Comparison of ENCODE assay signal across 22 cellular contexts in the genomic region with DNA sequence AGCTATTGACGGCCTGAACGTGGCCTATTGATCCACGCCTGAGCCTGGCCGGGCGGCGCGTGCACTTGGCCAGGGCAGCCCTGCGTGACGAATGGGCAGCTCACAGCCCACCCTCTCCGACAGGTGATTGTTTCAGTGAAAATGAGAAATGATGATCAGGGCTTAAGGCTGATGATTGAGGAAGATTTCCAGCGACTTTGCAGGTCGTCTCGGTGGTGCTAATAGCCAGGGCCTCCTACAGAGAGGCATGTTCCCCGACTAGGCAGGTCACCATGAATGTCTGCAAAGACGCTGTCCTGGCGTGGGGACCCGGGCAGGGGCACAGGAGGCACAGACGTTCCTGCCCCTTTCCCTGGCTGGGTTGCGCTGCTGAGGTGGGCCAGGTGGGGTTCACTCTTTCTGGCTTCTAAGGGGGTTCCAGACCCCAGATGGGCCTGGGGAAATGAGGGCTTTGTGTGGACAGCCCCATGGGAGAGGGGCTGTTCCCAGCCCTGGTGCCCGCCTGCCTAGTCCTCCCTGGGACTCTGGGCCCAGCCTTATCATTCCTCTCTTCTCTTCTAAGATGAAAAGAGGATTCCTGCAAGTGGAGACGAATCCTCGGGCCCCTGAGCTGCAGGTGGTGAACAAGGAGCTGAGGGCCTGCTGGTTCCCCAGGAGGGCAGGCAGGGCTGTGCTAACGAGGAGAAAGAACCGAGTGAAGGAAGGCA.
A peak's percentile ranks its signal among the peaks of the same experiment; 100 is the strongest.
DNase-seq lines count a peak whose midpoint lies in the region; ATAC-seq and TF ChIP-seq lines count a peak whose summit lies in the region.
"Had no signal": no experiment of that assay in that cellular context is flagged by ENCODE, and none has a peak within 500 bp of the region (broad histone marks: within the 10 kb centered on the region; RNA-seq: fewer than 3 reads in every experiment).

No MANE protein-coding gene starts in this region.

- no peak for TF ChIP-seq POLR2A in heart left ventricle (IDR thresholded peaks at IDR 0.05)

- CTCF ChIA-PET in HEK293 (lab: Yijun Ruan, JAX), result interaction anchor here (0.8 kb wide), 1 partner anchor 231 kb away, joined by 4 read pairs; no protein-coding TSS in a partner anchor
- CTCF ChIA-PET in RWPE1 (lab: Yijun Ruan, JAX), result no interaction called here

- no peak overlapping the region for H3K4me3 ChIP-seq in BLaER1 treated with 17β-estradiol and CSF1 and Interleukin-3, amounts not matched to agents 10 nM and 100 nM
- H3K4me3 ChIP-seq in HEK293 (ENCODE audit: low read depth, low read length) (no peak overlapping the region), heart left ventricle (no peak overlapping the region), neural progenitor cell (no peak overlapping the region)
- H3K4me3 ChIP-seq: upper lobe of left lung had no signal

- no peak overlapping the region for H3K27ac ChIP-seq in BLaER1 treated with 17β-estradiol and CSF1 and Interleukin-3, amounts not matched to agents 10 nM and 100 nM
- H3K27ac ChIP-seq in HEK293 (ENCODE audit: extremely low read depth, low read depth, low read length), result no peak overlapping the region
- H3K27ac ChIP-seq in heart left ventricle, result no peak overlapping the region
- no peak overlapping the region for H3K27ac ChIP-seq in neural progenitor cell
- H3K27ac ChIP-seq in RWPE1, result no peak overlapping the region
- H3K27ac ChIP-seq: HL-60, parathyroid adenoma, upper lobe of left lung had no signal

- H3K9me3 ChIP-seq in BLaER1 treated with 17β-estradiol and CSF1 and Interleukin-3, amounts not matched to agents 10 nM and 100 nM (replicated peaks in 1 of 11), result no peaks in the 10 kb centered on the region
- H3K9me3 ChIP-seq in HEK293 (ENCODE audit: control insufficient read depth, insufficient read depth, low read depth, low read length) (no peaks in the 10 kb centered on the region), heart left ventricle (no peaks in the 10 kb centered on the region), neural progenitor cell (ENCODE audit: low read depth) (no peaks in the 10 kb centered on the region)
- H3K9me3 ChIP-seq: upper lobe of left lung had no signal

- peak overlapping the region; percentile 61 for H3K27ac Mint-ChIP-seq in neural progenitor cell
- no peak overlapping the region for H3K27ac Mint-ChIP-seq in progenitor cell of endocrine pancreas
- H3K27ac Mint-ChIP-seq: activated naive CD8-positive, alpha-beta T cell; activated T-cell treated with anti-CD3 and anti-CD28 coated beads, Interleukin-2, amount 50 U/mL, for 72 hours; T-cell had no signal

- no peaks in the 10 kb centered on the region for H3K79me2 ChIP-seq in neural progenitor cell (ENCODE audit: low read depth)
- H3K79me2 ChIP-seq: parathyroid adenoma had no signal

- no peak for TF ChIP-seq CTCF in HEK293 (tag by site-specific recombination; IDR thresholded peaks at IDR 0.05)
- TF ChIP-seq CTCF in heart left ventricle (IDR thresholded peaks at IDR 0.05), result no peak
- no peak for TF ChIP-seq CTCF in neural progenitor cell (IDR thresholded peaks at IDR 0.05)
- TF ChIP-seq CTCF in progenitor cell of endocrine pancreas (IDR thresholded peaks at IDR 0.05; ENCODE audit: unreplicated experiment), result no peak
- TF ChIP-seq CTCF in RWPE1 (conservative IDR thresholded peaks at IDR 0.05; ENCODE audit: low read depth), result no peak

- H4K20me1 ChIP-seq in BLaER1 treated with 17β-estradiol and CSF1 and Interleukin-3, amounts not matched to agents 10 nM and 100 nM, result peaks cover 0 to 6% (median 0%) of the 10 kb centered on the region in 11 experiments; a peak in 3 of 22 replicates
- H4K20me1 ChIP-seq in neural progenitor cell (ENCODE audit: low read depth), result no peaks in the 10 kb centered on the region

- H2AFZ ChIP-seq in neural progenitor cell (replicated peaks), result no peak overlapping the region
- H2AFZ ChIP-seq: parathyroid adenoma had no signal

- intact Hi-C loops in heart left ventricle (cut with DNase I), result loop anchor here in 1 of 10 donors (10.0 kb wide), 1 partner anchor 151 kb away; no protein-coding TSS in a partner anchor

- H3F3A ChIP-seq in neural progenitor cell (ENCODE audit: low read depth), result peaks cover 3% of the 10 kb centered on the region

- peak overlapping the region in 4 of 11 experiments; percentile 0 to 34 (median 19); a peak in 3 of 22 replicates for H3K9ac ChIP-seq in BLaER1 treated with 17β-estradiol and CSF1 and Interleukin-3, amounts not matched to agents 10 nM and 100 nM
- H3K9ac ChIP-seq in neural progenitor cell, result no peak overlapping the region
- H3K9ac ChIP-seq: parathyroid adenoma had no signal

- H3K4me1 Mint-ChIP-seq in neural progenitor cell, result peaks cover 41% of the 10 kb centered on the region
- H3K4me1 Mint-ChIP-seq in progenitor cell of endocrine pancreas (ENCODE audit: low read depth), result peaks cover 24% of the 10 kb centered on the region
- H3K4me1 Mint-ChIP-seq: CD4-positive, alpha-beta memory T cell; T-cell had no signal

- POLR2A ChIA-PET in HEK293 (lab: Yijun Ruan, JAX) (no interaction called here), RWPE1 (lab: Yijun Ruan, JAX; ENCODE audit: low non-redundant PET) (no interaction called here)

- H3K27me3 Mint-ChIP-seq in neural progenitor cell (ENCODE audit: insufficient read depth, low read depth), result peaks cover 7% of the 10 kb centered on the region
- peaks cover 24% of the 10 kb centered on the region for H3K27me3 Mint-ChIP-seq in progenitor cell of endocrine pancreas
- H3K27me3 Mint-ChIP-seq: activated naive CD8-positive, alpha-beta T cell had no signal

- peak overlapping the region; percentile 55 for H3K4me3 Mint-ChIP-seq in neural progenitor cell
- H3K4me3 Mint-ChIP-seq in progenitor cell of endocrine pancreas (ENCODE audit: low read depth), result no peak overlapping the region
- H3K4me3 Mint-ChIP-seq: activated naive CD8-positive, alpha-beta T cell; activated T-cell treated with anti-CD3 and anti-CD28 coated beads, Interleukin-2, amount 50 U/mL, for 72 hours; naive thymus-derived CD8-positive, alpha-beta T cell; T-cell had no signal

- H3K9me3 Mint-ChIP-seq in neural progenitor cell (no peaks in the 10 kb centered on the region), progenitor cell of endocrine pancreas (ENCODE audit: low read depth) (no peaks in the 10 kb centered on the region)
- H3K9me3 Mint-ChIP-seq: activated T-cell treated with anti-CD3 and anti-CD28 coated beads, Interleukin-2, amount 50 U/mL, for 72 hours; CD4-positive, alpha-beta memory T cell; naive thymus-derived CD8-positive, alpha-beta T cell; T-cell had no signal

- no peaks in the 10 kb centered on the region for H3K27me3 ChIP-seq in BLaER1 treated with 17β-estradiol and CSF1 and Interleukin-3, amounts not matched to agents 10 nM and 100 nM
- H3K27me3 ChIP-seq in heart left ventricle (peaks cover 0 to 40% (median 16%) of the 10 kb centered on the region in 9 donors), neural progenitor cell (no peaks in the 10 kb centered on the region)
- H3K27me3 ChIP-seq: upper lobe of left lung had no signal

- H3K4me2 ChIP-seq in BLaER1 treated with 17β-estradiol and CSF1 and Interleukin-3, amounts not matched to agents 10 nM and 100 nM, result peak overlapping the region in 6 of 11 experiments; percentile 23 to 72 (median 40); a peak in 11 of 22 replicates
- H3K4me2 ChIP-seq in neural progenitor cell, result no peak overlapping the region

- DNase-seq in heart left ventricle, result peak in 3 of 5 donors; percentile 9 to 21 (median 16)
- no peak for DNase-seq in neural progenitor cell (ENCODE audit: low spot score)
- no peak for DNase-seq in progenitor cell of endocrine pancreas (ENCODE audit: low spot score, unreplicated experiment)
- no peak for DNase-seq in mesenteric fat pad (ENCODE audit: low spot score)
- DNase-seq in RWPE1 (ENCODE audit: low spot score), result no peak
- DNase-seq: activated CD4-positive, alpha-beta T cell treated with anti-CD3 and anti-CD28 coated beads for 48 hours; activated T-cell treated with anti-CD3 and anti-CD28 coated beads, Interleukin-2, amount 50 U/mL, for 72 hours; CD4-positive, alpha-beta memory T cell; DMS 273 treated with DMSO at 0.1 percent for 48 hours; HCEC 1CT; kidney glomerular epithelial cell; NCI-H187 treated with DMSO at 0.1 percent for 48 hours; NCI-H774; T-cell had no signal

- H3K4me1 ChIP-seq in BLaER1 treated with 17β-estradiol and CSF1 and Interleukin-3, amounts not matched to agents 10 nM and 100 nM, result peaks cover 0 to 44% (median 40%) of the 10 kb centered on the region in 10 experiments; a peak in 16 of 20 replicates
- H3K4me1 ChIP-seq in HEK293 (ENCODE audit: control insufficient read depth, insufficient read depth, low read length) (no peaks in the 10 kb centered on the region), heart left ventricle (peaks cover 0 to 6% (median 0%) of the 10 kb centered on the region in 12 donors), neural progenitor cell (peaks cover 16% of the 10 kb centered on the region)
- H3K4me1 ChIP-seq: parathyroid adenoma had no signal

- H3K36me3 Mint-ChIP-seq in neural progenitor cell, result no peaks in the 10 kb centered on the region
- no peaks in the 10 kb centered on the region for H3K36me3 Mint-ChIP-seq in progenitor cell of endocrine pancreas (ENCODE audit: insufficient read depth)
- H3K36me3 Mint-ChIP-seq: activated naive CD8-positive, alpha-beta T cell; CD4-positive, alpha-beta memory T cell; naive thymus-derived CD8-positive, alpha-beta T cell; T-cell had no signal

- WGBS in heart left ventricle, 4 donors, result 84 to 89% (median 86%) methylated on average over 23 to 24 of the region's 24 CpGs

- ATAC-seq in heart left ventricle, result no peak
- ATAC-seq in HG03280 (IDR thresholded peaks at IDR 0.05; ENCODE audit: unreplicated experiment), result no peak
- ATAC-seq: activated T-cell treated with anti-CD3 and anti-CD28 coated beads, Interleukin-2, amount 50 U/mL, for 72 hours; naive thymus-derived CD8-positive, alpha-beta T cell; T-cell had no signal

- no peaks in the 10 kb centered on the region for H3K36me3 ChIP-seq in BLaER1 treated with 17β-estradiol and CSF1 and Interleukin-3, amounts not matched to agents 10 nM and 100 nM
- H3K36me3 ChIP-seq in HEK293 (ENCODE audit: control insufficient read depth in 2 of 2, insufficient read depth in 1 of 2, low read length in 2 of 2), result no peaks in the 10 kb centered on the region
- no peaks in the 10 kb centered on the region for H3K36me3 ChIP-seq in heart left ventricle
- H3K36me3 ChIP-seq in neural progenitor cell, result no peaks in the 10 kb centered on the region
- H3K36me3 ChIP-seq: upper lobe of left lung had no signal

TF ChIP-seq in HEK293, 187 proteins besides CTCF, POLR2A, EP300 and RAD21 (continues in another document):
- TF ChIP-seq ZNF561 (tag by site-specific recombination; IDR thresholded peaks at IDR 0.05; ENCODE audit: borderline replicate concordance), result no peak

Comparison
In these comparisons a context has a peak if more than half of its experiments do, and no peak if none do; other contexts are left out.
1. DNase-seq: peak in heart left ventricle (3 of 5); none in neural progenitor cell (single experiment), progenitor cell of endocrine pancreas (single experiment), mesenteric fat pad (single experiment) and RWPE1 (single experiment).